ENCODE assay signal across 16 cellular contexts in genomic region chr6:67535946-67536345, GRCh38.
"Had no signal": no experiment of that assay in that cellular context is flagged by ENCODE, and none has a peak within 500 bp of the region (broad histone marks: within the 10 kb centered on the region; RNA-seq: fewer than 3 reads in every experiment).

No MANE protein-coding gene starts in this region.

- DNase-seq: erythroblast; foreskin melanocyte; head of caudate nucleus; kidney; left cardiac atrium; left ventricle myocardium inferior; lower lobe of right lung; natural killer cell; posterior cingulate gyrus; small intestine; stimulated activated CD4-positive, alpha-beta T cell treated with anti-CD3 and anti-CD28 coated beads, Interleukin-12 subunit alpha, Interleukin-12 subunit beta, amount 100 ng/mL, for 4 hours; stimulated activated naive CD8-positive, alpha-beta T cell treated with anti-CD3 and anti-CD28 coated beads, Interleukin-15, Interleukin-2, amounts not matched to agents 100 U/mL and 50 U/mL, for 24 hours; thyroid gland had no signal

- ATAC-seq: left cardiac atrium; lower lobe of right lung; natural killer cell; sciatic nerve; stimulated activated naive CD8-positive, alpha-beta T cell treated with anti-CD3 and anti-CD28 coated beads, Interleukin-15, Interleukin-2, amounts not matched to agents 100 U/mL and 50 U/mL, for 24 hours had no signal

- H3K36me3 ChIP-seq: left ventricle myocardium inferior, lower lobe of right lung, suprapubic skin, thyroid gland had no signal

- H3K4me3 ChIP-seq: hepatocyte, left ventricle myocardium inferior, lower lobe of right lung, suprapubic skin, thyroid gland had no signal

- H3K27me3 ChIP-seq: hepatocyte, suprapubic skin, thyroid gland had no signal

- H3K79me2 ChIP-seq: hepatocyte had no signal

- H2AFZ ChIP-seq: hepatocyte had no signal

- H3K4me1 ChIP-seq: left ventricle myocardium inferior, lower lobe of right lung, suprapubic skin, thyroid gland had no signal

- H3K9me3 ChIP-seq: lower lobe of right lung, thyroid gland had no signal

- H3K27ac ChIP-seq: hepatocyte, left ventricle myocardium inferior, lower lobe of right lung, suprapubic skin, thyroid gland had no signal

- H3K4me2 ChIP-seq: hepatocyte had no signal
